In the genomic region with DNA sequence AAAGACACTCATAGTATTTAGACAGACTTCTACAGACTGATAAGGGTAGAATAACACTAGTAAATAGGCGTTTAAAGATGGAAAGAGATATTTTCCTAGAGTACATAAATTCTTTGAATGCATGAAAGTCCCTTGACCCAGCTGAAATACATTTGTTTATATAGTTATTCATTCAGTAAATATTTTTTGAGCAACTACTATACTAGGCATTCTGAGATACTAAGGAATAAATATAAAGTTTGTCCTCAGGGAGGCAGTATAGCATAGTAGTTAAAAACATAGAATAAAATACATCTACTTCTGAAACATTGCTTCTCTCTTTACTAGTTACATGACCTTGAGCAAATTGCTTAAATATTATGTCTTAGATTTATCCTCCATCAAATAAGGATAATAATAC, we compare ENCODE assay signal across 9 cellular contexts. TPM values are rescaled to one million over a fixed set of nuclear protein-coding genes. Genes with fewer than 3 reads are reported as not detected.
DNase-seq lines count a peak whose midpoint lies in the region; ATAC-seq and TF ChIP-seq lines count a peak whose summit lies in the region.
"Had no signal": no experiment of that assay in that cellular context is flagged by ENCODE, and none has a peak within 500 bp of the region (broad histone marks: within the 10 kb centered on the region; RNA-seq: fewer than 3 reads in every experiment).

No MANE protein-coding gene starts in this region.

- H2AFZ ChIP-seq in SK-N-SH (ENCODE audit: low read depth) = no peak overlapping the region

- no peaks in the 10 kb centered on the region for H3K9me2 ChIP-seq in SK-N-SH

- TF ChIP-seq CTCF in CD14-positive monocyte (IDR thresholded peaks at IDR 0.05) = peak; percentile 61
- peak; percentile 62 for TF ChIP-seq CTCF in SK-N-SH (IDR thresholded peaks at IDR 0.05)

- H3K36me3 ChIP-seq in SK-N-SH (replicated peaks in 1 of 2; ENCODE audit: control insufficient read depth in 1 of 2, insufficient read depth in 2 of 2, low read length in 1 of 2) = no peaks in the 10 kb centered on the region

- no peaks in the 10 kb centered on the region for H3K79me2 ChIP-seq in SK-N-SH (ENCODE audit: insufficient read depth)

- POLR2A ChIA-PET in SK-N-SH (lab: Yijun Ruan, JAX) = no interaction called here

- H3K9ac ChIP-seq in SK-N-SH = no peak overlapping the region

- H3K27ac ChIP-seq in SK-N-SH (ENCODE audit: low read depth in 2 of 2, low read length in 1 of 2) = no peak overlapping the region

- CTCF ChIA-PET in SK-N-SH (lab: Yijun Ruan, JAX) = interaction anchor here (0.8 to 1.6 kb wide), 5 partner anchors 9 to 203 kb away, joined by 3 to 6 read pairs (median 4); no protein-coding TSS in a partner anchor

- intact Hi-C loops in CD14-positive monocyte (cut with micrococcal nuclease) = no loop called here

- no peak overlapping the region for H3K4me2 ChIP-seq in SK-N-SH

- H3K4me1 Mint-ChIP-seq in CD14-positive monocyte = no peaks in the 10 kb centered on the region
- no peaks in the 10 kb centered on the region for H3K4me1 Mint-ChIP-seq in activated naive CD8-positive, alpha-beta T cell treated with anti-CD3 and anti-CD28 coated beads for 36 hours

- no peaks in the 10 kb centered on the region for H3F3A ChIP-seq in SK-N-SH (replicated peaks; ENCODE audit: insufficient read depth)

- no peaks in the 10 kb centered on the region for H3K9me3 Mint-ChIP-seq in CD14-positive monocyte
- H3K9me3 Mint-ChIP-seq in activated naive CD8-positive, alpha-beta T cell treated with anti-CD3 and anti-CD28 coated beads for 36 hours = no peaks in the 10 kb centered on the region

- no peak overlapping the region for H3K4me3 ChIP-seq in SK-N-SH (ENCODE audit: low read depth in 2 of 2, low read length in 1 of 2)

- H3K36me3 Mint-ChIP-seq in CD14-positive monocyte = no peaks in the 10 kb centered on the region
- no peaks in the 10 kb centered on the region for H3K36me3 Mint-ChIP-seq in activated naive CD8-positive, alpha-beta T cell treated with anti-CD3 and anti-CD28 coated beads for 36 hours
- H3K36me3 Mint-ChIP-seq: activated naive CD8-positive, alpha-beta T cell had no signal

- no peak overlapping the region for H3K27ac Mint-ChIP-seq in CD14-positive monocyte
- no peak overlapping the region for H3K27ac Mint-ChIP-seq in activated naive CD8-positive, alpha-beta T cell treated with anti-CD3 and anti-CD28 coated beads for 36 hours
- H3K27ac Mint-ChIP-seq: activated naive CD8-positive, alpha-beta T cell had no signal

- peak; percentile 40 for TF ChIP-seq RAD21 in SK-N-SH (IDR thresholded peaks at IDR 0.05; ENCODE audit: low read length)

- H3K27me3 Mint-ChIP-seq in CD14-positive monocyte (ENCODE audit: low read depth in 3 of 3) = peaks cover 0 to 3% (median 0%) of the 10 kb centered on the region in 3 donors
- H3K27me3 Mint-ChIP-seq in activated naive CD8-positive, alpha-beta T cell treated with anti-CD3 and anti-CD28 coated beads for 36 hours = no peaks in the 10 kb centered on the region
- H3K27me3 Mint-ChIP-seq: activated naive CD8-positive, alpha-beta T cell had no signal

- DNase-seq in CD14-positive monocyte (ENCODE audit: low spot score) = no peak
- peak; percentile 1 for DNase-seq in H4 (ENCODE audit: low spot score)
- DNase-seq in SK-N-SH = no peak
- DNase-seq in kidney glomerular epithelial cell (lab: John Stamatoyannopoulos, UW) = peak; percentile 2
- no peak for DNase-seq in NCI-H146 treated with DMSO at 0.1 percent for 48 hours (lab: John Stamatoyannopoulos, UW; ENCODE audit: unreplicated experiment)
- no peak for DNase-seq in activated naive CD8-positive, alpha-beta T cell treated with anti-CD3 and anti-CD28 coated beads for 36 hours

- no peak overlapping the region for H3K4me3 Mint-ChIP-seq in CD14-positive monocyte
- no peak overlapping the region for H3K4me3 Mint-ChIP-seq in activated naive CD8-positive, alpha-beta T cell treated with anti-CD3 and anti-CD28 coated beads for 36 hours
- H3K4me3 Mint-ChIP-seq: activated naive CD8-positive, alpha-beta T cell had no signal

- no peaks in the 10 kb centered on the region for H3K27me3 ChIP-seq in SK-N-SH (ENCODE audit: insufficient read depth)

- ATAC-seq in HG02798 (IDR thresholded peaks at IDR 0.05; ENCODE audit: poor library complexity, unreplicated experiment) (no peak), GM19035 (IDR thresholded peaks at IDR 0.05; ENCODE audit: unreplicated experiment) (no peak)

- no peaks in the 10 kb centered on the region for H3K4me1 ChIP-seq in SK-N-SH (ENCODE audit: control insufficient read depth in 1 of 2, insufficient read depth in 2 of 2, low read depth in 1 of 2, low read length in 1 of 2)

- no peak for TF ChIP-seq EP300 in SK-N-SH (IDR thresholded peaks at IDR 0.05; ENCODE audit: borderline replicate concordance in 1 of 2, low read depth in 1 of 2, low read length in 1 of 2)

- H4K20me1 ChIP-seq in SK-N-SH (ENCODE audit: insufficient read depth) = no peaks in the 10 kb centered on the region

- WGBS in SK-N-SH (ENCODE audit: low lambda C conversion rate) = 4% methylated on average over 1 of the region's 1 CpG

- no peaks in the 10 kb centered on the region for H3K9me3 ChIP-seq in SK-N-SH

TF ChIP-seq in SK-N-SH, 30 proteins besides CTCF, POLR2A, EP300 and RAD21:
- TF ChIP-seq MXI1 (IDR thresholded peaks at IDR 0.05; ENCODE audit: low read depth, low read length) = no peak
- TF ChIP-seq ELF1 (IDR thresholded peaks at IDR 0.05) = no peak
- TF ChIP-seq SMC3 (IDR thresholded peaks at IDR 0.05; ENCODE audit: low read depth, low read length) = 0 out of 2 replicates have a peak, but pooled peaks have one; percentile 14
- no peak for TF ChIP-seq TCF12 (IDR thresholded peaks at IDR 0.05)
- TF ChIP-seq, protein P1, sequence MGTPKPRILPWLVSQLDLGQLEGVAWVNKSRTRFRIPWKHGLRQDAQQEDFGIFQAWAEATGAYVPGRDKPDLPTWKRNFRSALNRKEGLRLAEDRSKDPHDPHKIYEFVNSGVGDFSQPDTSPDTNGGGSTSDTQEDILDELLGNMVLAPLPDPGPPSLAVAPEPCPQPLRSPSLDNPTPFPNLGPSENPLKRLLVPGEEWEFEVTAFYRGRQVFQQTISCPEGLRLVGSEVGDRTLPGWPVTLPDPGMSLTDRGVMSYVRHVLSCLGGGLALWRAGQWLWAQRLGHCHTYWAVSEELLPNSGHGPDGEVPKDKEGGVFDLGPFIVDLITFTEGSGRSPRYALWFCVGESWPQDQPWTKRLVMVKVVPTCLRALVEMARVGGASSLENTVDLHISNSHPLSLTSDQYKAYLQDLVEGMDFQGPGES (IDR thresholded peaks at IDR 0.05; ENCODE audit: low read depth, low read length) = no peak
- TF ChIP-seq MEF2A (IDR thresholded peaks at IDR 0.05; ENCODE audit: borderline replicate concordance, low read depth) = no peak
- no peak for TF ChIP-seq TEAD4 (IDR thresholded peaks at IDR 0.05; ENCODE audit: borderline replicate concordance, insufficient read depth)

RNA-seq across cellular contexts. Expression of a gene that starts 27.4 kb away (rescaled TPM):
- polyA plus RNA-seq in CD14-positive monocyte (under 1 TPM in 1 of 2 donors, not detected in 1; 0.86 TPM), SK-N-SH (2012; rRNA removed) (1.5 and 1.9 TPM in 2 replicates)
- 0.97 and 5.8 TPM in 2 replicates for total RNA-seq in H4 (2014; rRNA removed; shearing (Covaris generic))
- polyA plus RNA-seq in SK-N-SH (2012; cell fraction: cytosol; rRNA removed) = 2.2 and 2.9 TPM in 2 replicates
- polyA plus RNA-seq in SK-N-SH (2012; cell fraction: nucleus; rRNA removed) = 0.40 and 0.62 TPM in 2 replicates
- total RNA-seq in activated naive CD8-positive, alpha-beta T cell treated with anti-CD3 and anti-CD28 coated beads for 36 hours = 1 to 10 TPM; 3.8 to 3.9 TPM

RNA-seq across cellular contexts. Expression of a gene that starts 27.6 kb away (rescaled TPM):
- polyA plus RNA-seq in CD14-positive monocyte (100 to 1,000 TPM; 318 to 374 TPM), SK-N-SH (2012; rRNA removed) (43.6 and 56.6 TPM in 2 replicates)
- total RNA-seq in H4 (2014; rRNA removed; shearing (Covaris generic)) = 73.1 and 90.2 TPM in 2 replicates
- polyA plus RNA-seq in SK-N-SH (2012; cell fraction: cytosol; rRNA removed) = 76.5 and 107 TPM in 2 replicates
- 14.7 and 19.0 TPM in 2 replicates for polyA plus RNA-seq in SK-N-SH (2012; cell fraction: nucleus; rRNA removed)
- total RNA-seq in activated naive CD8-positive, alpha-beta T cell treated with anti-CD3 and anti-CD28 coated beads for 36 hours = 10 to 100 TPM; 32.8 to 32.9 TPM

Comparison
In these comparisons a context has a peak if more than half of its experiments do, and no peak if none do; other contexts are left out.
1. DNase-seq: peak in H4 (single experiment) and kidney glomerular epithelial cell (single experiment); none in CD14-positive monocyte (single experiment), SK-N-SH (single experiment), NCI-H146 treated with DMSO at 0.1 percent for 48 hours (single experiment) and activated naive CD8-positive, alpha-beta T cell treated with anti-CD3 and anti-CD28 coated beads for 36 hours (single experiment).